In genomic region chr3:135633078-135633477, GRCh38 we compare ENCODE assay signal across 27 cellular contexts.
"Had no signal": no experiment of that assay in that cellular context is flagged by ENCODE, and none has a peak within 500 bp of the region (broad histone marks: within the 10 kb centered on the region; RNA-seq: fewer than 3 reads in every experiment).

No MANE protein-coding gene starts in this region.

- H3K4me1 ChIP-seq: ascending aorta, body of pancreas, Peyer's patch had no signal

- DNase-seq: activated CD4-positive, alpha-beta T cell treated with anti-CD3 and anti-CD28 coated beads for 4 hours; activated CD4-positive, alpha-beta T cell treated with anti-CD3 and anti-CD28 coated beads, Interleukin-2, amount 50 U/mL, for 48 hours; activated CD8-positive, alpha-beta memory T cell treated with anti-CD3 and anti-CD28 coated beads, Interleukin-2, amount 10 ng/mL, durations not matched to agents 7 days and 5 days; activated effector memory CD4-positive, alpha-beta T cell treated with Interleukin-2 at 50 U/mL for 16 hours; activated naive CD4-positive, alpha-beta T cell; activated naive CD8-positive, alpha-beta T cell treated with anti-CD3 and anti-CD28 coated beads, Interleukin-2, amount 50 U/mL, for 24 hours; activated T-cell treated with anti-CD3 and anti-CD28 coated beads, Interleukin-2, amount 50 U/mL, for 24 hours; amniotic stem cell; body of pancreas; cortex of kidney; Karpas-422; NCI-H1048; NCI-H146; NCI-H187 treated with DMSO at 0.1 percent for 48 hours; NCI-H2081 treated with DMSO at 0.1 percent for 48 hours; NCI-H446 treated with DMSO at 0.1 percent for 48 hours; NCI-H524 treated with DMSO at 0.1 percent for 48 hours; NCI-H774; NK-92 treated with Interleukin-12 subunit alpha and Interleukin-12 subunit beta, amount 100 ng/mL, for 24 hours; Peyer's patch; SHP77 treated with DMSO at 0.1 percent for 48 hours had no signal

- H3K27me3 Mint-ChIP-seq: activated CD8-positive, alpha-beta memory T cell treated with anti-CD3 and anti-CD28 coated beads, Interleukin-2, amount 10 ng/mL, durations not matched to agents 7 days and 5 days; activated naive CD8-positive, alpha-beta T cell treated with anti-CD3 and anti-CD28 coated beads, Interleukin-2, amount 50 U/mL, for 24 hours; central memory CD8-positive, alpha-beta T cell had no signal

- H3K27ac Mint-ChIP-seq: activated CD8-positive, alpha-beta memory T cell treated with anti-CD3 and anti-CD28 coated beads, Interleukin-2, amount 10 ng/mL, durations not matched to agents 7 days and 5 days; activated naive CD4-positive, alpha-beta T cell treated with anti-CD3 and anti-CD28 coated beads, Interleukin-2, amount 50 U/mL, for 72 hours; activated naive CD8-positive, alpha-beta T cell treated with anti-CD3 and anti-CD28 coated beads, Interleukin-2, amount 50 U/mL, for 24 hours; activated T-cell treated with anti-CD3 and anti-CD28 coated beads, Interleukin-2, amount 50 U/mL, for 24 hours; activated T-helper 1 cell treated with anti-CD3 and anti-CD28 coated beads, Interleukin-12 subunit alpha, Interleukin-12 subunit beta, Interleukin-2, Interleukin-4 antibody, amounts not matched to agents 30 ng/mL and 10 ng/mL and 1 ng/mL, durations not matched to agents 14 hours and 24 hours and 36 hours; T-helper 1 cell treated with Interleukin-12 subunit alpha and Interleukin-12 subunit beta and Interleukin-4 antibody, amounts not matched to agents 30 μg/mL and 1 μg/mL, for 36 hours had no signal

- ATAC-seq: activated CD4-positive, CD25-positive, alpha-beta regulatory T cell treated with anti-CD3 and anti-CD28 coated beads, Interleukin-2, amount 50 U/mL, for 24 hours; activated CD8-positive, alpha-beta memory T cell treated with anti-CD3 and anti-CD28 coated beads, Interleukin-2, amount 10 ng/mL, durations not matched to agents 7 days and 5 days; activated naive CD4-positive, alpha-beta T cell treated with anti-CD3 and anti-CD28 coated beads, Interleukin-2, amount 50 U/mL, for 72 hours; activated naive CD8-positive, alpha-beta T cell treated with anti-CD3 and anti-CD28 coated beads, Interleukin-2, amount 50 U/mL, for 24 hours; body of pancreas had no signal

- H3K9me3 ChIP-seq: ascending aorta, body of pancreas, Peyer's patch had no signal

- H3K4me3 ChIP-seq: ascending aorta, body of pancreas, Peyer's patch had no signal

- H3K36me3 Mint-ChIP-seq: activated CD8-positive, alpha-beta memory T cell treated with anti-CD3 and anti-CD28 coated beads, Interleukin-2, amount 10 ng/mL, durations not matched to agents 7 days and 5 days; activated naive CD4-positive, alpha-beta T cell treated with anti-CD3 and anti-CD28 coated beads, Interleukin-2, amount 50 U/mL, for 72 hours had no signal

- H3K9me3 Mint-ChIP-seq: activated naive CD8-positive, alpha-beta T cell treated with anti-CD3 and anti-CD28 coated beads, Interleukin-2, amount 50 U/mL, for 24 hours; activated T-cell treated with anti-CD3 and anti-CD28 coated beads, Interleukin-2, amount 50 U/mL, for 24 hours; activated T-helper 1 cell treated with anti-CD3 and anti-CD28 coated beads, Interleukin-12 subunit alpha, Interleukin-12 subunit beta, Interleukin-2, Interleukin-4 antibody, amounts not matched to agents 30 ng/mL and 10 ng/mL and 1 ng/mL, durations not matched to agents 14 hours and 24 hours and 36 hours; T-helper 1 cell treated with Interleukin-12 subunit alpha and Interleukin-12 subunit beta and Interleukin-4 antibody, amounts not matched to agents 30 μg/mL and 1 μg/mL, for 36 hours had no signal

- H3K36me3 ChIP-seq: ascending aorta, Peyer's patch had no signal

- H3K27me3 ChIP-seq: ascending aorta, body of pancreas, Peyer's patch had no signal

- H3K27ac ChIP-seq: ascending aorta, body of pancreas, Peyer's patch had no signal

- H3K4me1 Mint-ChIP-seq: activated CD8-positive, alpha-beta memory T cell treated with anti-CD3 and anti-CD28 coated beads, Interleukin-2, amount 10 ng/mL, durations not matched to agents 7 days and 5 days; activated naive CD8-positive, alpha-beta T cell treated with anti-CD3 and anti-CD28 coated beads, Interleukin-2, amount 50 U/mL, for 24 hours; central memory CD8-positive, alpha-beta T cell had no signal

- H3K4me3 Mint-ChIP-seq: activated CD8-positive, alpha-beta memory T cell treated with anti-CD3 and anti-CD28 coated beads, Interleukin-2, amount 10 ng/mL, durations not matched to agents 7 days and 5 days; activated naive CD8-positive, alpha-beta T cell treated with anti-CD3 and anti-CD28 coated beads, Interleukin-2, amount 50 U/mL, for 24 hours; activated T-cell treated with anti-CD3 and anti-CD28 coated beads, Interleukin-2, amount 50 U/mL, for 24 hours; activated T-helper 1 cell treated with anti-CD3 and anti-CD28 coated beads, Interleukin-12 subunit alpha, Interleukin-12 subunit beta, Interleukin-2, Interleukin-4 antibody, amounts not matched to agents 30 ng/mL and 10 ng/mL and 1 ng/mL, durations not matched to agents 14 hours and 24 hours and 36 hours; central memory CD8-positive, alpha-beta T cell; T-helper 1 cell treated with Interleukin-12 subunit alpha and Interleukin-12 subunit beta and Interleukin-4 antibody, amounts not matched to agents 30 μg/mL and 1 μg/mL, for 36 hours had no signal
